25 cellular contexts compared by ENCODE assay signal in the genomic region with DNA sequence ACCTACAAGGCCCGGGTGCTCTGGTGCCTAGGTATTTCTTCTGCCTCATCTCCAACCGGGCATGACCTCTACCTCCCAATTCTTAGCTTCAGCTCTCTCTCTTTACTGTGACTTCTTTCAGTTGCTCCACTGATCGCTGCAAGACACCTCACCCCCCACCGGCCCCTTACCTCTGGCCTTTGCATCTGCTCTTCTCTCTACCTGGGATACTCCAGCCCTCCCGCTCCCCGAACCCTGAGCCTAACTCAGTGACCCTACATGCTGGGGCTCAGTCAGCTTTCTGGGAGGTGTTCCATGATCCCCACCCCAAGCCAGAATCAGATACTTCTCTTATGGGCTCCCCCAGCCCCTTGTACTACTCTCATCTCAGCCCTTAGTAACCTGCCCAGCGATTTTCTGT.
"Had no signal": no experiment of that assay in that cellular context is flagged by ENCODE, and none has a peak within 500 bp of the region (broad histone marks: within the 10 kb centered on the region; RNA-seq: fewer than 3 reads in every experiment).

No MANE protein-coding gene starts in this region.

- H3K4me3 ChIP-seq: stomach, suprapubic skin, testis, thoracic aorta, thyroid gland, tibial artery, tibial nerve, transverse colon, upper lobe of right lung, uterus, vagina had no signal

- DNase-seq: stimulated activated CD4-positive, alpha-beta T cell treated with anti-CD3 and anti-CD28 coated beads, Interleukin-2, amount 100 ng/mL, for 48 hours; stimulated activated CD4-positive, alpha-beta T cell treated with anti-CD3 and anti-CD28 coated beads, Interleukin-4, amount 100 ng/mL, for 1 hour; stimulated activated CD4-positive, alpha-beta T cell treated with anti-CD3 and anti-CD28 coated beads, Interleukin-4, amount 100 ng/mL, for 24 hours; stimulated activated CD4-positive, alpha-beta T cell treated with anti-CD3 and anti-CD28 coated beads, Interleukin-4, amount 100 ng/mL, for 4 hours; stimulated activated CD8-positive, alpha-beta memory T cell treated with anti-CD3 and anti-CD28 coated beads, Interleukin-4, amount 100 ng/mL, for 48 hours; stimulated activated naive B cell treated with anti-CD40 and anti-IgM and Interleukin-4, amounts not matched to agents 10 μg/mL and 1 μg/mL and 100 μg/mL, for 72 hours; stimulated activated naive CD4-positive, alpha-beta T cell; stimulated activated naive CD4-positive, alpha-beta T cell treated with Interleukin-2 at 50 U/mL for 16 hours; stimulated activated naive CD8-positive, alpha-beta T cell treated with anti-CD3 and anti-CD28 coated beads, Interleukin-15, amount 100 ng/mL, for 72 hours; stimulated activated naive CD8-positive, alpha-beta T cell treated with anti-CD3 and anti-CD28 coated beads, Interleukin-15, Interleukin-2, amounts not matched to agents 100 U/mL and 50 U/mL, for 24 hours; stomach; substantia nigra; testis; thyroid gland; tibial artery; transverse colon; trophoblast cell; upper lobe of right lung; uterus had no signal

- ATAC-seq: stimulated activated effector memory CD8-positive, alpha-beta T cell treated with anti-CD3 and anti-CD28 coated beads, Interleukin-12 subunit alpha, Interleukin-12 subunit beta, amount 100 ng/mL, for 72 hours; stimulated activated memory B cell treated with anti-CD40 and anti-IgM and Interleukin-4, amounts not matched to agents 10 μg/mL and 1 μg/mL and 100 μg/mL, for 72 hours; stimulated activated naive B cell treated with anti-CD40 and anti-IgM and Interleukin-4, amounts not matched to agents 10 μg/mL and 1 μg/mL and 100 μg/mL, for 72 hours; stimulated activated naive CD8-positive, alpha-beta T cell treated with anti-CD3 and anti-CD28 coated beads, Interleukin-15, amount 100 ng/mL, for 72 hours; stimulated activated naive CD8-positive, alpha-beta T cell treated with anti-CD3 and anti-CD28 coated beads, Interleukin-15, Interleukin-2, amounts not matched to agents 100 U/mL and 50 U/mL, for 24 hours; upper lobe of right lung had no signal

- H3K27me3 ChIP-seq: suprapubic skin, testis, thyroid gland, tibial artery, tibial nerve, transverse colon, upper lobe of right lung, uterus, vagina had no signal

- H3K4me1 ChIP-seq: testis, transverse colon, upper lobe of right lung, uterus had no signal

- H3K27ac ChIP-seq: stomach, suprapubic skin, testis, tibial artery, transverse colon, upper lobe of right lung, uterus, vagina had no signal

- H3K9me3 ChIP-seq: stomach, suprapubic skin, testis, thoracic aorta, thyroid gland, tibial artery, tibial nerve, transverse colon, upper lobe of right lung, uterus, vagina had no signal

- H3K36me3 ChIP-seq: stomach, suprapubic skin, thoracic aorta, thyroid gland, tibial artery, tibial nerve, transverse colon, upper lobe of right lung, uterus, vagina had no signal
